14 cellular contexts compared by ENCODE assay signal in genomic region chr6:26319405-26320128, GRCh38. TPM values are rescaled to one million over a fixed set of nuclear protein-coding genes. Genes with fewer than 3 reads are reported as not detected.
DNase-seq lines count a peak whose midpoint lies in the region; ATAC-seq, FAIRE-seq and TF ChIP-seq lines count a peak whose summit lies in the region.
"Had no signal": no experiment of that assay in that cellular context is flagged by ENCODE, and none has a peak within 500 bp of the region (broad histone marks: within the 10 kb centered on the region; RNA-seq: fewer than 3 reads in every experiment).

No MANE protein-coding gene starts in this region.

- H3K9me3 ChIP-seq in HepG2 (ENCODE audit: low read length) (no peaks in the 10 kb centered on the region), right lobe of liver (no peaks in the 10 kb centered on the region), iPS-20b (ENCODE audit: insufficient read depth, low read depth, low read length) (no peaks in the 10 kb centered on the region)
- H3K9me3 ChIP-seq: colonic mucosa, suprapubic skin had no signal

- no peaks in the 10 kb centered on the region for H4K20me1 ChIP-seq in HepG2 (ENCODE audit: insufficient read depth, low read length)

- H3K27me3 ChIP-seq in HepG2 (ENCODE audit: control insufficient read depth in 1 of 2, insufficient read depth in 2 of 2, low read length in 2 of 2) (no peaks in the 10 kb centered on the region; a peak in 1 of 5 replicates), right lobe of liver (peaks cover 0 to 7% of the 10 kb centered on the region in 2 donors), iPS-20b (ENCODE audit: insufficient read depth, low read length) (peaks cover 12% of the 10 kb centered on the region)

- FAIRE-seq in HepG2 (lab: Jason Lieb, UNC) = no peak

- H3K9ac ChIP-seq in HepG2 (ENCODE audit: insufficient read depth, low read depth, low read length) = peak overlapping the region; percentile 11; the same call in 1 of the 2 replicates
- H3K9ac ChIP-seq in iPS-20b (ENCODE audit: low read depth, low read length) = peak overlapping the region; percentile 61; the same call in 1 of the 2 replicates

- H2AFZ ChIP-seq in HepG2 (ENCODE audit: low read length) = peak overlapping the region; percentile 57

- DNase-seq in HepG2 (ENCODE audit: low spot score) (no peak), right lobe of liver (no peak), astrocyte of the hippocampus (ENCODE audit: low read depth, low spot score) (peak; percentile 22), activated gamma-delta T cell treated with Interleukin-2 at 50 U/mL for 16 hours (no peak)
- DNase-seq in activated CD4-positive, CD25-positive, alpha-beta regulatory T cell treated with anti-CD3 and anti-CD28 coated beads, Interleukin-2, amount 50 U/mL, for 72 hours = no peak
- DNase-seq in activated effector memory CD4-positive, alpha-beta T cell treated with anti-CD3 and anti-CD28 coated beads, Interleukin-2, amount 50 U/mL, for 16 hours = no peak
- DNase-seq: colonic mucosa; MV-4-11; NCI-H2171 treated with DMSO at 0.1 percent for 48 hours; NK-92 treated with Interleukin-12 subunit alpha and Interleukin-12 subunit beta, amount 100 ng/mL, for 24 hours; stimulated activated CD4-positive, alpha-beta T cell treated with anti-CD3 and anti-CD28 coated beads, Interleukin-12 subunit alpha, Interleukin-12 subunit beta, amount 100 ng/mL, for 4 hours had no signal

- no peaks in the 10 kb centered on the region for H3K36me3 ChIP-seq in HepG2 (replicated peaks in 1 of 2; ENCODE audit: control insufficient read depth in 1 of 2, insufficient read depth in 2 of 2, low read length in 2 of 2)
- no peaks in the 10 kb centered on the region for H3K36me3 ChIP-seq in right lobe of liver
- H3K36me3 ChIP-seq in iPS-20b (ENCODE audit: insufficient read depth, low read depth, low read length) = no peaks in the 10 kb centered on the region
- H3K36me3 ChIP-seq: colonic mucosa, suprapubic skin had no signal

- in situ Hi-C loops in HepG2 (cut with HindIII; ENCODE audit: extremely low pct_ligation_motif_present, low pct_unique_long_range_greater_than_20kb) = loop anchor here (10.0 to 25.0 kb wide), 2 partner anchors 145 to 1193 kb away; no protein-coding TSS in a partner anchor

- no peaks in the 10 kb centered on the region for H3K79me2 ChIP-seq in HepG2 (ENCODE audit: insufficient read depth, low read length)

- CTCF ChIA-PET in HepG2 (lab: Yijun Ruan, JAX; ENCODE audit: low intra/inter-chr PET ratio, low total read pairs) = no interaction called here

- TF ChIP-seq EP300 in HepG2 (IDR thresholded peaks at IDR 0.05; ENCODE audit: low read depth in 2 of 2, low read length in 2 of 2) (no peak), HepG2 (CRISPR knock-in tag; IDR thresholded peaks at IDR 0.05; ENCODE audit: borderline replicate concordance) (no peak)

- H3K4me2 ChIP-seq in HepG2 (ENCODE audit: low read depth, low read length) = peak overlapping the region; percentile 66

- TF ChIP-seq POLR2A in HepG2 (IDR thresholded peaks at IDR 0.05; ENCODE audit: insufficient read depth in 1 of 2, low read depth in 2 of 2, low read length in 2 of 2) = no peak
- no peak for TF ChIP-seq POLR2A in right lobe of liver (IDR thresholded peaks at IDR 0.05)

- POLR2A ChIA-PET in HepG2 (lab: Yijun Ruan, JAX) = no interaction called here

- H3K27ac ChIP-seq in HepG2 (ENCODE audit: extremely low read length, insufficient read depth, low read length) = no peak overlapping the region
- no peak overlapping the region for H3K27ac ChIP-seq in right lobe of liver
- H3K27ac ChIP-seq in iPS-20b (ENCODE audit: low read length) = no peak overlapping the region
- H3K27ac ChIP-seq: colonic mucosa, suprapubic skin had no signal

- intact Hi-C loops in HepG2 (cut with micrococcal nuclease; ENCODE audit: unreplicated experiment) (loop anchor here (5.0 to 10.0 kb wide), 4 partner anchors 62 to 1353 kb away; a partner anchor contains a TSS), right lobe of liver (cut with DNase I) (no loop called here)

- BruUV-seq in HepG2 (replicated peaks; lab: Mats Ljungman, UMichigan) = no TSS peak

- H3K4me1 ChIP-seq in HepG2 (ENCODE audit: insufficient read depth, low read length) (peaks cover 78% of the 10 kb centered on the region), right lobe of liver (no peaks in the 10 kb centered on the region), iPS-20b (ENCODE audit: insufficient read depth, low read length) (no peaks in the 10 kb centered on the region)
- H3K4me1 ChIP-seq: colonic mucosa had no signal

- TF ChIP-seq RAD21 in HepG2 (CRISPR knock-in tag; IDR thresholded peaks at IDR 0.05) = no peak

- 43% methylated on average over 22 of the region's 22 CpGs for WGBS in HepG2 (ENCODE audit: low lambda C conversion rate)
- WGBS in right lobe of liver (ENCODE audit: insufficient coverage, low coverage, low lambda C conversion rate, missing lambda C conversion rate) = 43% methylated on average over 18 of the region's 22 CpGs

- ATAC-seq in HepG2 (peak; percentile 26), right lobe of liver (no peak), GM21576 (IDR thresholded peaks at IDR 0.05; ENCODE audit: unreplicated experiment) (no peak)

- H3K4me3 ChIP-seq in HepG2 (replicated peaks in 1 of 3; ENCODE audit: insufficient read depth in 1 of 3, low read depth in 2 of 3, low read length in 3 of 3) (peak overlapping the region; percentile 28 to 42 (median 40)), right lobe of liver (no peak overlapping the region), iPS-20b (ENCODE audit: low read length) (peak overlapping the region; percentile 84)
- H3K4me3 ChIP-seq: colonic mucosa, suprapubic skin had no signal

- TF ChIP-seq CTCF in HepG2 (CRISPR knock-in tag; IDR thresholded peaks at IDR 0.05) (peak; percentile 43), right lobe of liver (IDR thresholded peaks at IDR 0.05) (no peak)

TF ChIP-seq in HepG2, 621 proteins besides CTCF, POLR2A, EP300 and RAD21 (continues in another document):
- TF ChIP-seq ZNF660 (CRISPR knock-in tag; IDR thresholded peaks at IDR 0.05; ENCODE audit: borderline replicate concordance, low read depth) (no peak), ZNF703 (CRISPR knock-in tag; IDR thresholded peaks at IDR 0.05; ENCODE audit: borderline replicate concordance) (no peak), ZNF761 (CRISPR knock-in tag; conservative IDR thresholded peaks at IDR 0.05) (no peak), YEATS2 (CRISPR knock-in tag; IDR thresholded peaks at IDR 0.05; ENCODE audit: borderline replicate concordance) (0 out of 2 replicates have a peak, but pooled peaks have one; percentile 16), CENPBD1 (CRISPR knock-in tag; IDR thresholded peaks at IDR 0.05; ENCODE audit: borderline replicate concordance, low read depth) (no peak), ZNF235 (CRISPR knock-in tag; IDR thresholded peaks at IDR 0.05; ENCODE audit: borderline replicate concordance) (no peak), ZNF879 (CRISPR knock-in tag; IDR thresholded peaks at IDR 0.05) (no peak), TBX3 (IDR thresholded peaks at IDR 0.05; ENCODE audit: borderline replicate concordance) (no peak), HOXA9 (CRISPR knock-in tag; IDR thresholded peaks at IDR 0.05; ENCODE audit: borderline replicate concordance) (no peak)

RNA-seq across cellular contexts. Expression of gene BTN3A2, which starts 45.4 kb away (rescaled TPM):
- total RNA-seq in HepG2 (2016; rRNA removed; fragmentation: Illumina TruSeq; extraction: Trizol) (18.9 and 21.3 TPM in 2 replicates), right lobe of liver (10 to 100 TPM in 5 of 6 experiments, 1 to 10 TPM in 1; 7.7 to 21.6 (median 15.4) TPM)
- total RNA-seq in HepG2 (2016; cell fraction: cytosol; rRNA removed; fragmentation: Illumina TruSeq; extraction: Trizol; ENCODE audit: low read depth) = 3.4 and 4.3 TPM in 2 replicates
- total RNA-seq in HepG2 (2016; cell fraction: insoluble cytoplasmic fraction; rRNA removed; fragmentation: Illumina TruSeq; extraction: Trizol) = 17.8 and 20.4 TPM in 2 replicates
- total RNA-seq in HepG2 (2016; cell fraction: membrane; rRNA removed; fragmentation: Illumina TruSeq; extraction: Trizol) = 13.3 and 13.9 TPM in 2 replicates
- total RNA-seq in HepG2 (2016; cell fraction: nucleus; rRNA removed; fragmentation: Illumina TruSeq; extraction: Trizol) = 16.6 and 20.6 TPM in 2 replicates
- 36.2 and 36.3 TPM in 2 replicates for polyA plus RNA-seq in HepG2 (2011; rRNA removed)
- polyA plus RNA-seq in HepG2 (2011; cell fraction: cytosol; rRNA removed) = 28.2 and 31.2 TPM in 2 replicates
- 36.5 and 54.5 TPM in 2 replicates for polyA plus RNA-seq in HepG2 (2011; cell fraction: nucleus; rRNA removed)
- polyA plus RNA-seq in HepG2 (2012) = 22.7 and 24.1 TPM in 2 replicates
- 3.2 and 3.3 TPM in 2 replicates for polyA plus RNA-seq in HepG2 (2016; cell fraction: cytosol; fragmentation: Illumina TruSeq; extraction: Trizol; ENCODE audit: low read depth)
- polyA plus RNA-seq in HepG2 (2016; cell fraction: insoluble cytoplasmic fraction; fragmentation: Illumina TruSeq; extraction: Trizol; ENCODE audit: low read depth) = 14.2 and 14.4 TPM in 2 replicates
- 8.3 and 9.3 TPM in 2 replicates for polyA plus RNA-seq in HepG2 (2016; cell fraction: membrane; fragmentation: Illumina TruSeq; extraction: Trizol; ENCODE audit: low read depth)
- 33.8 and 37.9 TPM in 2 replicates for polyA plus RNA-seq in HepG2 (2016; cell fraction: nucleus; fragmentation: Illumina TruSeq; extraction: Trizol; ENCODE audit: insufficient read depth, low read depth)
- 35.9 and 51.8 TPM in 2 replicates for polyA minus RNA-seq in HepG2 (2011; rRNA and poly(A)+ RNA removed; ENCODE audit: low replicate concordance)
- 12.0 and 17.2 TPM in 2 replicates for polyA minus RNA-seq in HepG2 (2011; cell fraction: cytosol; rRNA and poly(A)+ RNA removed)
- 21.9 and 35.8 TPM in 2 replicates for polyA minus RNA-seq in HepG2 (2011; cell fraction: nucleus; rRNA and poly(A)+ RNA removed)

Comparison
In these comparisons a context has a peak if more than half of its experiments do, and no peak if none do; other contexts are left out.
1. H3K4me3 ChIP-seq: peak in HepG2 (3 of 3) and iPS-20b (single experiment); none in right lobe of liver (0 of 3).